In the genomic region with DNA sequence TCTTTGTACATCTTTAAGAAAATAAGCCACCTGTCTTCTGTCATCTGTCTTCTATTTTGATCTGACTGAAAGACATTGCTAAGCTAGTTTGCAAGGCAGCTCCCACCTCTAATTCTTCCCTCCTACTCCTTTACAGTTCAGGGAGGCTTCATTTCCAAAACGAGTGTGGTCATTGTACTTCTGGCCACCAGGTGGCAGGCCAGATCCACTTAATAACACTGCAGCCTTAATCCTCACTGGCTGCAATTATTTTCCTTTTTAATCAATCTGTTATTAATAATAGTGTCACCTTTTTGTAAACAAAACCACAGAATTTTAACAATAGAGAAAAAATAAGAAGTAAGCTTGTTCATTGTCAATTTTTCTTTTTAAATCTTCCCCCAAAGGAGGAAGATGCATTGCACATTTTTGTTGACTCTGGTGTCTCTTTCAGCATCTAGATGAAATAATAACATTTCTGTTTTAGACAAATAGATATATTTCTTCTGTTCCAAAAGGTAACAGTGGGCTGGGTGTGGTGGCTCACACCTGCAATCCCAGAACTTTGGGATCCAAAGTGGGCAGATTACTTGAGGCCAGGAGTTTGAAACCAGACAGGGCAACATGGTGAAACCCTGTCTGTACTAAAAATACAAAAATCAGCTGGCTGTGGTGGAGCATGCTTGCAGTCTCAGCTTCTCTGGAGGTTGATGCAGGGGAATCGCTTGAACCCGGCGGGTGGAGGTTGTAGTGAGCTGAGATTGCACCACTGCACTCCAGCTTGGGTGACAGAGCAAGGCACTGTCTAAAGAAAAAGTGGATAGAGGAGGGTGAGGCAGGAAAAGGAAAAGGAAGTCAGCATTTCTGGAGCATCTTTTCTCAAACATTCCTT, we compare ENCODE assay signal across 8 cellular contexts. TPM values are rescaled to one million over a fixed set of nuclear protein-coding genes. Genes with fewer than 3 reads are reported as not detected.
A peak's percentile ranks its signal among the peaks of the same experiment; 100 is the strongest.
DNase-seq lines count a peak whose midpoint lies in the region; ATAC-seq, FAIRE-seq and TF ChIP-seq lines count a peak whose summit lies in the region.

No MANE protein-coding gene starts in this region.

- H3K4me1 Mint-ChIP-seq in activated T-cell treated with anti-CD3 and anti-CD28 coated beads, Interleukin-2, amount 50 U/mL, for 72 hours (ENCODE audit: low read depth): peaks cover 4% of the 10 kb centered on the region

- no peak overlapping the region for H3K4me3 Mint-ChIP-seq in activated T-cell treated with anti-CD3 and anti-CD28 coated beads, Interleukin-2, amount 50 U/mL, for 72 hours

- FAIRE-seq in GM12892 (lab: Jason Lieb, UNC) (peak; percentile 93), frontal cortex (lab: Jason Lieb, UNC) (peak; percentile 85)

- peak; percentile 51 to 53 for ATAC-seq in activated T-cell treated with anti-CD3 and anti-CD28 coated beads, Interleukin-2, amount 50 U/mL, for 72 hours (replicated peaks in 1 of 2)
- no peak for ATAC-seq in GM18909 (IDR thresholded peaks at IDR 0.05; ENCODE audit: poor library complexity, unreplicated experiment)

- peaks cover 12 to 19% of the 10 kb centered on the region in 2 donors for H3K36me3 Mint-ChIP-seq in activated T-cell treated with anti-CD3 and anti-CD28 coated beads, Interleukin-2, amount 50 U/mL, for 72 hours (ENCODE audit: insufficient read depth in 2 of 2)

- peak; percentile 86 for TF ChIP-seq CTCF in AG09319 (IDR thresholded peaks at IDR 0.05; ENCODE audit: low read depth, low read length)

- peaks cover 7 to 8% of the 10 kb centered on the region in 2 donors for H3K9me3 Mint-ChIP-seq in activated T-cell treated with anti-CD3 and anti-CD28 coated beads, Interleukin-2, amount 50 U/mL, for 72 hours

- peaks cover 9% of the 10 kb centered on the region for H3K27me3 Mint-ChIP-seq in activated T-cell treated with anti-CD3 and anti-CD28 coated beads, Interleukin-2, amount 50 U/mL, for 72 hours (ENCODE audit: low read depth)

- DNase-seq in AG09319 (ENCODE audit: extremely low read depth, low read depth) (no peak), GM12892 (ENCODE audit: insufficient read length) (no peak), NCI-H69 (lab: John Stamatoyannopoulos, UW) (peak; percentile 18), frontal cortex (ENCODE audit: low spot score in 2 of 2) (peak in 1 of 2 donors; percentile 48), pons (ENCODE audit: low spot score) (peak; percentile 45), NK-92 (lab: John Stamatoyannopoulos, UW; ENCODE audit: unreplicated experiment) (no peak)
- peak; percentile 10 to 46 for DNase-seq in activated T-cell treated with anti-CD3 and anti-CD28 coated beads, Interleukin-2, amount 50 U/mL, for 72 hours

- no peak for TF ChIP-seq POLR2A in GM12892 (IDR thresholded peaks at IDR 0.05; ENCODE audit: low read depth, low read length)

- no peak overlapping the region for H3K27ac Mint-ChIP-seq in activated T-cell treated with anti-CD3 and anti-CD28 coated beads, Interleukin-2, amount 50 U/mL, for 72 hours

RNA-seq across cellular contexts. Expression of a gene that starts 23.3 kb away (rescaled TPM):
- 6.0 TPM for polyA plus RNA-seq in GM12892 (2012; ENCODE audit: missing spikeins)
- total RNA-seq in activated T-cell treated with anti-CD3 and anti-CD28 coated beads, Interleukin-2, amount 50 U/mL, for 72 hours: 10 to 100 TPM; 15.8 to 20.3 TPM
- total RNA-seq in frontal cortex: 44.8 TPM

RNA-seq across cellular contexts. Expression of a gene that starts 57.2 kb away (rescaled TPM):
- polyA plus RNA-seq in GM12892 (2012; ENCODE audit: missing spikeins): not detected
- total RNA-seq in activated T-cell treated with anti-CD3 and anti-CD28 coated beads, Interleukin-2, amount 50 U/mL, for 72 hours: not detected
- not detected for total RNA-seq in frontal cortex

Comparison
In these comparisons a context has a peak if more than half of its experiments do, and no peak if none do; other contexts are left out.
1. DNase-seq: peak in NCI-H69 (single experiment), activated T-cell treated with anti-CD3 and anti-CD28 coated beads, Interleukin-2, amount 50 U/mL, for 72 hours (2 of 2) and pons (single experiment); none in AG09319 (single experiment), GM12892 (single experiment) and NK-92 (single experiment).